In the genomic region with DNA sequence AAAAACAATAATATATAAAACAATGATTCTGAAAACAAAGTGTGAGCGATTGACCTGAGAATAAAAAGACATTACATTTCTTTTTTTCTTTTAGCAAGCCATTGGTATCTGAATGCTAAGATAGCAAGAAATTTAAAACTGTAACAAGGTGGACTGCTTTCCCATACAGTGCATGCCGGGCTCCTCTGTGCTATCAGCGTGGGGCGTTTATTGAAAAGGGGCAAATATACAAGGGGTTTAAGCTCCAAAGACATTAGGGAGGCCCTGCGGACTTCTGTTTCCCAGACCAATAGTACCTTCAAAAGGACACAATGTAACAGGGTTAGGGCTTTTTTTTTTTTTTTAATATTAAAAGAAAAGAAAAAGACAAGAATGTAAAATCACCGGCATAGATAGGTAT, we compare ENCODE assay signal across 11 cellular contexts.
A peak's percentile ranks its signal among the peaks of the same experiment; 100 is the strongest.
DNase-seq lines count a peak whose midpoint lies in the region; ATAC-seq, FAIRE-seq and TF ChIP-seq lines count a peak whose summit lies in the region.
"Had no signal": no experiment of that assay in that cellular context is flagged by ENCODE, and none has a peak within 500 bp of the region (broad histone marks: within the 10 kb centered on the region; RNA-seq: fewer than 3 reads in every experiment).

No MANE protein-coding gene starts in this region.

- ATAC-seq in activated T-cell treated with anti-CD3 and anti-CD28 coated beads, Interleukin-2, amount 50 U/mL, for 4 hours = no peak
- ATAC-seq in WTC11 (no peak), GM21390 (IDR thresholded peaks at IDR 0.05; ENCODE audit: unreplicated experiment) (no peak)
- no peak for ATAC-seq in stimulated activated memory B cell treated with anti-CD40 and anti-IgM and Interleukin-4, amounts not matched to agents 10 μg/mL and 1 μg/mL and 100 μg/mL, for 72 hours
- ATAC-seq: Panc1 had no signal

- POLR2A ChIA-PET in WTC11 (lab: Charles Lee) = interaction anchor here (0.6 kb wide), 3 partner anchors 43 to 121 kb away, joined by 3 to 4 read pairs (median 3); no protein-coding TSS in a partner anchor

- no peak for TF ChIP-seq CTCF in WTC11 (IDR thresholded peaks at IDR 0.05)

- no peaks in the 10 kb centered on the region for H3K36me3 Mint-ChIP-seq in activated T-cell treated with anti-CD3 and anti-CD28 coated beads, Interleukin-2, amount 50 U/mL, for 4 hours (ENCODE audit: insufficient read depth)
- no peaks in the 10 kb centered on the region for H3K36me3 Mint-ChIP-seq in WTC11
- H3K36me3 Mint-ChIP-seq in stimulated activated memory B cell treated with anti-CD40 and anti-IgM and Interleukin-4, amounts not matched to agents 10 μg/mL and 1 μg/mL and 100 μg/mL, for 72 hours = peaks cover 8% of the 10 kb centered on the region

- H3K27me3 Mint-ChIP-seq in activated T-cell treated with anti-CD3 and anti-CD28 coated beads, Interleukin-2, amount 50 U/mL, for 4 hours (ENCODE audit: low read depth) = peaks cover 29% of the 10 kb centered on the region
- peaks cover 12% of the 10 kb centered on the region for H3K27me3 Mint-ChIP-seq in WTC11 (ENCODE audit: low read depth)
- peaks cover 28% of the 10 kb centered on the region for H3K27me3 Mint-ChIP-seq in stimulated activated memory B cell treated with anti-CD40 and anti-IgM and Interleukin-4, amounts not matched to agents 10 μg/mL and 1 μg/mL and 100 μg/mL, for 72 hours

- no peak for TF ChIP-seq POLR2A in H54 (IDR thresholded peaks at IDR 0.05; ENCODE audit: low read depth, low read length)

- peaks cover 17% of the 10 kb centered on the region for H3K4me1 Mint-ChIP-seq in activated T-cell treated with anti-CD3 and anti-CD28 coated beads, Interleukin-2, amount 50 U/mL, for 4 hours (ENCODE audit: low read depth)
- H3K4me1 Mint-ChIP-seq in WTC11 = peaks cover 32% of the 10 kb centered on the region
- peaks cover 15% of the 10 kb centered on the region for H3K4me1 Mint-ChIP-seq in stimulated activated memory B cell treated with anti-CD40 and anti-IgM and Interleukin-4, amounts not matched to agents 10 μg/mL and 1 μg/mL and 100 μg/mL, for 72 hours

- no peaks in the 10 kb centered on the region for H3K9me3 Mint-ChIP-seq in activated T-cell treated with anti-CD3 and anti-CD28 coated beads, Interleukin-2, amount 50 U/mL, for 4 hours
- H3K9me3 Mint-ChIP-seq in WTC11 = no peaks in the 10 kb centered on the region
- no peaks in the 10 kb centered on the region for H3K9me3 Mint-ChIP-seq in stimulated activated memory B cell treated with anti-CD40 and anti-IgM and Interleukin-4, amounts not matched to agents 10 μg/mL and 1 μg/mL and 100 μg/mL, for 72 hours

- FAIRE-seq in H54 (lab: Jason Lieb, UNC) = no peak
- FAIRE-seq: TTC549 had no signal

- DNase-seq in activated T-cell treated with anti-CD3 and anti-CD28 coated beads, Interleukin-2, amount 50 U/mL, for 4 hours = no peak
- no peak for DNase-seq in activated T-cell treated with anti-CD3 and anti-CD28 coated beads, Interleukin-2, amount 50 U/mL, for 1 hour
- DNase-seq in WTC11 (ENCODE audit: low spot score) = no peak
- peak; percentile 36 for DNase-seq in fibroblast of peridontal ligament (ENCODE audit: extremely low read depth)
- no peak for DNase-seq in H54 (ENCODE audit: insufficient read length, low spot score)
- DNase-seq in NCI-H2029 (lab: John Stamatoyannopoulos, UW) = no peak
- DNase-seq: NCI-H2081 had no signal

- H3K27ac Mint-ChIP-seq in WTC11 = no peak overlapping the region
- peak overlapping the region; percentile 90 for H3K27ac Mint-ChIP-seq in stimulated activated memory B cell treated with anti-CD40 and anti-IgM and Interleukin-4, amounts not matched to agents 10 μg/mL and 1 μg/mL and 100 μg/mL, for 72 hours

- peak overlapping the region; percentile 26 for H3K4me3 Mint-ChIP-seq in activated T-cell treated with anti-CD3 and anti-CD28 coated beads, Interleukin-2, amount 50 U/mL, for 4 hours
- H3K4me3 Mint-ChIP-seq in WTC11 = peak overlapping the region; percentile 76
- H3K4me3 Mint-ChIP-seq in stimulated activated memory B cell treated with anti-CD40 and anti-IgM and Interleukin-4, amounts not matched to agents 10 μg/mL and 1 μg/mL and 100 μg/mL, for 72 hours = peak overlapping the region; percentile 41

- CTCF ChIA-PET in WTC11 (lab: Charles Lee) = interaction anchor here (0.6 to 2.4 kb wide), 8 partner anchors 20 to 1122 kb away, joined by 3 to 19 read pairs (median 4); no protein-coding TSS in a partner anchor

TF ChIP-seq in WTC11, 78 proteins besides CTCF, POLR2A, EP300 and RAD21:
- TF ChIP-seq HMGA2 (CRISPR knock-in tag; IDR thresholded peaks at IDR 0.05) (no peak), GTF2I (CRISPR knock-in tag; conservative IDR thresholded peaks at IDR 0.05) (no peak), ZBTB43 (CRISPR knock-in tag; IDR thresholded peaks at IDR 0.05) (no peak), NR2C2 (CRISPR knock-in tag; IDR thresholded peaks at IDR 0.05) (no peak), IRF2 (CRISPR knock-in tag; IDR thresholded peaks at IDR 0.05; ENCODE audit: borderline replicate concordance, low read depth) (no peak), CBFB (CRISPR knock-in tag; IDR thresholded peaks at IDR 0.05; ENCODE audit: low read depth) (no peak), ZNF138 (CRISPR knock-in tag; conservative IDR thresholded peaks at IDR 0.05) (no peak), RORB (CRISPR knock-in tag; IDR thresholded peaks at IDR 0.05) (no peak), ZNF232 (CRISPR knock-in tag; IDR thresholded peaks at IDR 0.05) (no peak), ATF1 (CRISPR knock-in tag; IDR thresholded peaks at IDR 0.05) (no peak), JUN (CRISPR knock-in tag; IDR thresholded peaks at IDR 0.05) (no peak), NR3C1 (CRISPR knock-in tag; conservative IDR thresholded peaks at IDR 0.05; ENCODE audit: low read depth) (no peak), TEAD1 (CRISPR knock-in tag; IDR thresholded peaks at IDR 0.05) (no peak), ZNF317 (CRISPR knock-in tag; IDR thresholded peaks at IDR 0.05; ENCODE audit: borderline replicate concordance, low read depth) (no peak), EMX1 (CRISPR knock-in tag; IDR thresholded peaks at IDR 0.05) (no peak), RELA (CRISPR knock-in tag; IDR thresholded peaks at IDR 0.05; ENCODE audit: borderline replicate concordance) (no peak), GABPB1 (CRISPR knock-in tag; IDR thresholded peaks at IDR 0.05) (no peak), OVOL2 (CRISPR knock-in tag; IDR thresholded peaks at IDR 0.05; ENCODE audit: borderline replicate concordance) (no peak)
- TF ChIP-seq, protein P1, sequence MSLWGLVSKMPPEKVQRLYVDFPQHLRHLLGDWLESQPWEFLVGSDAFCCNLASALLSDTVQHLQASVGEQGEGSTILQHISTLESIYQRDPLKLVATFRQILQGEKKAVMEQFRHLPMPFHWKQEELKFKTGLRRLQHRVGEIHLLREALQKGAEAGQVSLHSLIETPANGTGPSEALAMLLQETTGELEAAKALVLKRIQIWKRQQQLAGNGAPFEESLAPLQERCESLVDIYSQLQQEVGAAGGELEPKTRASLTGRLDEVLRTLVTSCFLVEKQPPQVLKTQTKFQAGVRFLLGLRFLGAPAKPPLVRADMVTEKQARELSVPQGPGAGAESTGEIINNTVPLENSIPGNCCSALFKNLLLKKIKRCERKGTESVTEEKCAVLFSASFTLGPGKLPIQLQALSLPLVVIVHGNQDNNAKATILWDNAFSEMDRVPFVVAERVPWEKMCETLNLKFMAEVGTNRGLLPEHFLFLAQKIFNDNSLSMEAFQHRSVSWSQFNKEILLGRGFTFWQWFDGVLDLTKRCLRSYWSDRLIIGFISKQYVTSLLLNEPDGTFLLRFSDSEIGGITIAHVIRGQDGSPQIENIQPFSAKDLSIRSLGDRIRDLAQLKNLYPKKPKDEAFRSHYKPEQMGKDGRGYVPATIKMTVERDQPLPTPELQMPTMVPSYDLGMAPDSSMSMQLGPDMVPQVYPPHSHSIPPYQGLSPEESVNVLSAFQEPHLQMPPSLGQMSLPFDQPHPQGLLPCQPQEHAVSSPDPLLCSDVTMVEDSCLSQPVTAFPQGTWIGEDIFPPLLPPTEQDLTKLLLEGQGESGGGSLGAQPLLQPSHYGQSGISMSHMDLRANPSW (CRISPR knock-in tag; conservative IDR thresholded peaks at IDR 0.05; ENCODE audit: low read depth) = no peak
- TF ChIP-seq, protein P2, sequence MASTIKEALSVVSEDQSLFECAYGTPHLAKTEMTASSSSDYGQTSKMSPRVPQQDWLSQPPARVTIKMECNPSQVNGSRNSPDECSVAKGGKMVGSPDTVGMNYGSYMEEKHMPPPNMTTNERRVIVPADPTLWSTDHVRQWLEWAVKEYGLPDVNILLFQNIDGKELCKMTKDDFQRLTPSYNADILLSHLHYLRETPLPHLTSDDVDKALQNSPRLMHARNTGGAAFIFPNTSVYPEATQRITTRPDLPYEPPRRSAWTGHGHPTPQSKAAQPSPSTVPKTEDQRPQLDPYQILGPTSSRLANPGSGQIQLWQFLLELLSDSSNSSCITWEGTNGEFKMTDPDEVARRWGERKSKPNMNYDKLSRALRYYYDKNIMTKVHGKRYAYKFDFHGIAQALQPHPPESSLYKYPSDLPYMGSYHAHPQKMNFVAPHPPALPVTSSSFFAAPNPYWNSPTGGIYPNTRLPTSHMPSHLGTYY (CRISPR knock-in tag; IDR thresholded peaks at IDR 0.05) = no peak

Comparison
In these comparisons a context has a peak if more than half of its experiments do, and no peak if none do; other contexts are left out.
1. H3K4me3 Mint-ChIP-seq: peak in every context shown above with its lines; median percentile 76 in WTC11; 41 in stimulated activated memory B cell treated with anti-CD40 and anti-IgM and Interleukin-4, amounts not matched to agents 10 μg/mL and 1 μg/mL and 100 μg/mL, for 72 hours; 26 in activated T-cell treated with anti-CD3 and anti-CD28 coated beads, Interleukin-2, amount 50 U/mL, for 4 hours.